8 cellular contexts compared by ENCODE assay signal in genomic region chr6:108848116-108848868, GRCh38. TPM values are rescaled to one million over a fixed set of nuclear protein-coding genes. Genes with fewer than 3 reads are reported as not detected.
A peak's percentile ranks its signal among the peaks of the same experiment; 100 is the strongest.
DNase-seq lines count a peak whose midpoint lies in the region; ATAC-seq and TF ChIP-seq lines count a peak whose summit lies in the region.

TSS of gene ARMC2 (plus strand) at chr6:108848422. CDS start at chr6:108854268, 5,846 bp downstream.

- H3K27me3 Mint-ChIP-seq in activated B cell treated with CpG ODN at 0.5 μM for 24 hours = peaks cover under 1% of the 10 kb centered on the region

- DNase-seq in ACHN = peak; percentile 85
- peak; percentile 91 for DNase-seq in NCI-H2227 (lab: John Stamatoyannopoulos, UW; ENCODE audit: unreplicated experiment)
- peak; percentile 98 for DNase-seq in activated B cell treated with CpG ODN at 0.5 μM for 24 hours
- DNase-seq in caudate nucleus (lab: John Stamatoyannopoulos, UW) = peak; percentile 51 to 97 (median 89)
- DNase-seq in inferior parietal cortex (ENCODE audit: extremely low spot score) = peak; percentile 94
- peak; percentile 99 for DNase-seq in spleen

- H3K4me3 Mint-ChIP-seq in activated B cell treated with CpG ODN at 0.5 μM for 24 hours = peak within 1 kb of the TSS; percentile 86

- TF ChIP-seq POLR2A in spleen (IDR thresholded peaks at IDR 0.05) = peak in 2 of 3 donors; percentile 59 to 62

- in situ Hi-C loops in ACHN (cut with HindIII; ENCODE audit: low pct_ligation_motif_present, low pct_unique_long_range_greater_than_20kb, low sequenced_read_pairs) = no loop called here

- H3K27ac Mint-ChIP-seq in activated B cell treated with CpG ODN at 0.5 μM for 24 hours = peak within 1 kb of the TSS; percentile 83

- H3K4me1 ChIP-seq in spleen = peaks cover 3 to 55% (median 37%) of the 10 kb centered on the region in 6 donors

- peaks cover 14% of the 10 kb centered on the region for H3K4me1 Mint-ChIP-seq in activated B cell treated with CpG ODN at 0.5 μM for 24 hours

- no peaks in the 10 kb centered on the region for H3K27me3 ChIP-seq in spleen (replicated peaks in 1 of 7)

- WGBS in spleen, 5 donors = 0 to 1% (median 0%) methylated on average over 29 to 61 of the region's 61 CpGs

- no peaks in the 10 kb centered on the region for H3K9me3 ChIP-seq in spleen

- H3K27ac ChIP-seq in caudate nucleus (ENCODE audit: low read depth, low read length) (peak within 1 kb of the TSS; percentile 79), spleen (peak within 1 kb of the TSS; percentile 73 to 89 (median 86))

- peak within 1 kb of the TSS; percentile 82 to 98 (median 96) for H3K4me3 ChIP-seq in spleen

- peak; percentile 80 for ATAC-seq in GM18870 (IDR thresholded peaks at IDR 0.05; ENCODE audit: unreplicated experiment)
- peak; percentile 95 for ATAC-seq in HG03135 (IDR thresholded peaks at IDR 0.05; ENCODE audit: unreplicated experiment)
- peak; percentile 94 for ATAC-seq in activated B cell treated with CpG ODN at 0.5 μM for 24 hours (ENCODE audit: low read depth)

- no peak for TF ChIP-seq CTCF in activated B cell treated with CpG ODN at 0.5 μM for 24 hours (IDR thresholded peaks at IDR 0.05)
- peak in 3 of 11 experiments; percentile 9 to 26 (median 19) for TF ChIP-seq CTCF in spleen (IDR thresholded peaks at IDR 0.05 in 8 of 11, conservative IDR thresholded peaks at IDR 0.05 in 3 of 11)

- CTCF ChIA-PET in activated B cell treated with CpG ODN at 0.5 μM for 24 hours (lab: Charles Lee) = interaction anchor here (1.0 to 2.0 kb wide), 3 partner anchors 225 to 306 kb away, joined by 3 to 11 read pairs (median 3); no protein-coding TSS in a partner anchor

- POLR2A ChIA-PET in activated B cell treated with CpG ODN at 0.5 μM for 24 hours (lab: Charles Lee) = interaction anchor here (0.6 to 1.8 kb wide), 8 partner anchors 10 to 773 kb away, joined by 3 to 9 read pairs (median 5); partner anchors contain the start of genes CEP57L1 and SESN1

- no peaks in the 10 kb centered on the region for H3K9me3 Mint-ChIP-seq in activated B cell treated with CpG ODN at 0.5 μM for 24 hours

- no peaks in the 10 kb centered on the region for H3K36me3 ChIP-seq in spleen

- intact Hi-C loops in activated B cell treated with CpG ODN at 0.5 μM for 24 hours (cut with micrococcal nuclease) (loop anchor here (1.0 to 5.0 kb wide), 8 partner anchors 13 to 586 kb away; partner anchors contain the start of genes AFG1L, CD164, CEP57L1 and SNX3), spleen (cut with DNase I; ENCODE audit: low total_unique reads) (no loop called here)

- H3K36me3 Mint-ChIP-seq in activated B cell treated with CpG ODN at 0.5 μM for 24 hours (ENCODE audit: low read depth) = no peaks in the 10 kb centered on the region

RNA-seq across cellular contexts. Expression of gene ARMC2, which starts in this region (rescaled TPM):
- total RNA-seq in activated B cell treated with CpG ODN at 0.5 μM for 24 hours (3.5 and 4.3 TPM in 2 replicates), spleen (10 to 100 TPM in 2 of 7 donors, 1 to 10 TPM in 5; 4.3 to 12.2 (median 6.6) TPM)
- polyA plus RNA-seq in spleen = 1 to 10 TPM; 1.4 to 2.1 (median 1.5) TPM

Comparison
In these comparisons a context has a peak if more than half of its experiments do, and no peak if none do; other contexts are left out.
1. Peak in every context shown above with its lines: DNase-seq, ATAC-seq, H3K4me3 ChIP-seq and H3K27ac ChIP-seq.